Comparison of ENCODE assay signal across 10 cellular contexts in the genomic region with DNA sequence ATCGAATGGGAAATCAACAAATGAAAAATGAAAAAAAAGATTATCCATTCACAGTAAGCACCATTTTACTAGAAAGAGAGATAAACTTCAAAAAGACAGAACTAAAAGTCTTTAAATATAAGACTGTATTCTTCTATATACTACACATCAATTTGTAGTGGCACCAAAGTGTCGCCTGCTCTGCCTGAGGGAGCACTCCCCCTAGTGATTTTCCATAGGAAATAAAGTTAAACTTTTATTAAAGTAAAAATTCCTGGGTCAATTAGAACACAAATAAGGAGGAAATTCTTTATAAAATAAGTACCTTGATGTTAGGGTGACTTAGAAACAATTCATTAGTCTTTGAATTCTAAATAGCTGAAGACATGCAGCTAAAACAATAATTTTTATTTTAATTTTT. TPM values are rescaled to one million over a fixed set of nuclear protein-coding genes. Genes with fewer than 3 reads are reported as not detected.
A peak's percentile ranks its signal among the peaks of the same experiment; 100 is the strongest.
DNase-seq lines count a peak whose midpoint lies in the region; ATAC-seq and TF ChIP-seq lines count a peak whose summit lies in the region.
"Had no signal": no experiment of that assay in that cellular context is flagged by ENCODE, and none has a peak within 500 bp of the region (broad histone marks: within the 10 kb centered on the region; RNA-seq: fewer than 3 reads in every experiment).

No MANE protein-coding gene starts in this region.

- DNase-seq in HT-29 (ENCODE audit: low spot score): peak; percentile 33
- no peak for DNase-seq in left lobe of liver (ENCODE audit: low spot score)
- no peak for DNase-seq in NCI-H2196 (lab: John Stamatoyannopoulos, UW; ENCODE audit: unreplicated experiment)
- DNase-seq in EL: no peak
- DNase-seq: NCI-H1048 had no signal

- H3K27ac ChIP-seq in C4-2B: no peak overlapping the region
- H3K27ac ChIP-seq: parathyroid adenoma had no signal

- ATAC-seq in left lobe of liver (peak; percentile 42), HG02759 (IDR thresholded peaks at IDR 0.05; ENCODE audit: unreplicated experiment) (no peak), GM21619 (IDR thresholded peaks at IDR 0.05; ENCODE audit: unreplicated experiment) (no peak)

- no peak overlapping the region for H3K4me3 ChIP-seq in WI38 (ENCODE audit: low read depth, low read length)

- peak; percentile 79 for TF ChIP-seq CTCF in C4-2B (conservative IDR thresholded peaks at IDR 0.05)
- TF ChIP-seq CTCF in WI38 (IDR thresholded peaks at IDR 0.05; ENCODE audit: low read depth, low read length): peak; percentile 37

RNA-seq across cellular contexts. Expression of gene RAD1, which starts 9.7 kb away (rescaled TPM):
- 48.2 and 55.9 TPM in 2 replicates for total RNA-seq in HT-29 (2014; rRNA removed; shearing (Covaris generic))
- 5.7 TPM for total RNA-seq in left lobe of liver

RNA-seq across cellular contexts. Expression of gene BRIX1, which starts 9.9 kb away (rescaled TPM):
- 40.3 and 49.5 TPM in 2 replicates for total RNA-seq in HT-29 (2014; rRNA removed; shearing (Covaris generic))
- 4.6 TPM for total RNA-seq in left lobe of liver

RNA-seq across cellular contexts. Expression of gene DNAJC21, which starts 23.8 kb away (rescaled TPM):
- 19.6 and 20.1 TPM in 2 replicates for total RNA-seq in HT-29 (2014; rRNA removed; shearing (Covaris generic))
- total RNA-seq in left lobe of liver: 18.5 TPM
